Comparison of ENCODE assay signal across 5 cellular contexts in the genomic region with DNA sequence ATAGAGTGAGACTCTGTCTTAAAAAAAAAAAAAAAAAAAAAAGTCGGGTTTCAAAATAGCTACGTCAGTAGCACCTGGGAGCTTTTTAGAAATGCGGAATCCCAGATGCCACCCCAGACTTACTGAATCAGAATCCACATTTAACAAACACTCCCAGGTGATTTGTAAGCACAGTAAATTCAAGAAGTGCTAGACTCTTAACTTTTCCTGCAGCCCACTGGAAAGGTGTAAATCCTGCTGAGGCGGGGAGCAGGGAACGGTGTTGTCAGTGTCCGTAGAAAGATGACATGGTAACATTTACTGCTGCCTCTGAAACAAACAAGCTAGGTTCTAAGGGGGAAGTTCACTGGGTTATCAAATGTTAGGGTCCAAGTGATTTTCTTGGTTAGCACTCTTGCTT.
"Had no signal": no experiment of that assay in that cellular context is flagged by ENCODE, and none has a peak within 500 bp of the region (broad histone marks: within the 10 kb centered on the region; RNA-seq: fewer than 3 reads in every experiment).

No MANE protein-coding gene starts in this region.

- H3K4me3 Mint-ChIP-seq: GM23338 had no signal

- ATAC-seq: GM23338, K562 had no signal

- H3K4me3 ChIP-seq: GM23338, K562 had no signal

- H3K9me3 Mint-ChIP-seq: GM23338, H9 had no signal

- H3K27ac Mint-ChIP-seq: GM23338 had no signal

- DNase-seq: H9, HCEC 1CT, IMR-90 had no signal

- H3K4me2 ChIP-seq: GM23338 had no signal
